ENCODE assay signal across 10 cellular contexts in the genomic region with DNA sequence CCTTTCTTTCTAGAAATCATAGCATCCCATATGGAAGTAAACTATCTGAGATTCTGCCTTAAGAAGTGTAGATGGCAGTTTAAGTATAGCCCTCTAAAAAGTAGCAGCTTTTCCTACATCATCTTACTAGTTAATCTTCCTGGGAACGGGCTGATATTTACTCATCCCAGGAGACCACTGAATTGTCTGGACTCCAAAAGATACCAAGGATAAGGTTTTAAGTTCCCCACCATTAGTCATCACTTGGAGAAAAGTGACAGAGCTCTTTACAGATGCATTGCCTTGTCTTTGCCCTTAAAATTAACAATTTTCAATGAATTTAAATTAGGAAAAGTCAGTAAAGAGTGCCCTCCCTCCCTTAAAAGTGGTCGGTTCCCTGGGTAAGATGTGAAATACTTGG.
A peak's percentile ranks its signal among the peaks of the same experiment; 100 is the strongest.
DNase-seq lines count a peak whose midpoint lies in the region; ATAC-seq and TF ChIP-seq lines count a peak whose summit lies in the region.
"Had no signal": no experiment of that assay in that cellular context is flagged by ENCODE, and none has a peak within 500 bp of the region (broad histone marks: within the 10 kb centered on the region; RNA-seq: fewer than 3 reads in every experiment).

No MANE protein-coding gene starts in this region.

- no peaks in the 10 kb centered on the region for H4K20me1 ChIP-seq in DND-41 (ENCODE audit: insufficient read depth, low read length)

- H3K23ac ChIP-seq in neuronal stem cell (ENCODE audit: low read depth, low read length, poor library complexity): no peak overlapping the region

- no peaks in the 10 kb centered on the region for H3K79me1 ChIP-seq in neuronal stem cell (ENCODE audit: low read depth, low read length)

- no peak overlapping the region for H3K9ac ChIP-seq in DND-41 (ENCODE audit: low read depth, low read length)
- H3K9ac ChIP-seq in skeletal muscle tissue (ENCODE audit: low read depth in 1 of 3, low read length in 3 of 3): no peak overlapping the region
- no peak overlapping the region for H3K9ac ChIP-seq in neuronal stem cell (ENCODE audit: low read depth, low read length, poor library complexity)

- no peak overlapping the region for H2BK12ac ChIP-seq in neuronal stem cell (ENCODE audit: low read length)

- H3K18ac ChIP-seq in neuronal stem cell (ENCODE audit: low read length): no peak overlapping the region

- TF ChIP-seq CTCF in DND-41 (IDR thresholded peaks at IDR 0.05; ENCODE audit: borderline replicate concordance, extremely low read depth, low read length, poor library complexity, severe bottlenecking): no peak

- H2BK120ac ChIP-seq in neuronal stem cell (ENCODE audit: low read depth, low read length): no peak overlapping the region

- no peak overlapping the region for H2BK15ac ChIP-seq in neuronal stem cell (ENCODE audit: low read length)

- H2AK5ac ChIP-seq in neuronal stem cell (ENCODE audit: low read depth, low read length): no peak overlapping the region

- no peak for DNase-seq in DND-41
- DNase-seq in RPMI7951 (ENCODE audit: low read depth): peak; percentile 93
- DNase-seq in glomerular visceral epithelial cell (ENCODE audit: extremely low spot score): peak; percentile 68
- no peak for DNase-seq in GM19240 (ENCODE audit: insufficient read length, low spot score)
- DNase-seq in NCI-H1436 treated with DMSO at 0.1 percent for 48 hours (lab: John Stamatoyannopoulos, UW): no peak
- no peak for DNase-seq in neuronal stem cell (ENCODE audit: low spot score)
- DNase-seq: NCI-H1417 treated with DMSO at 0.1 percent for 48 hours; stimulated activated CD8-positive, alpha-beta memory T cell treated with anti-CD3 and anti-CD28 coated beads, Interleukin-4, amount 100 ng/mL, for 48 hours had no signal

- WGBS in neuronal stem cell (ENCODE audit: extremely low coverage in 2 of 2, insufficient read length in 2 of 2, insufficient replicate concordance in 1 of 2), 2 donors: no CpG with 5 or more reads among the region's 2 CpGs

- H3K27ac ChIP-seq in DND-41 (ENCODE audit: low read length) (peak overlapping the region; percentile 16), skeletal muscle tissue (ENCODE audit: low read depth, low read length) (peak overlapping the region; percentile 28), neuronal stem cell (replicated peaks; ENCODE audit: low read length) (no peak overlapping the region)

- H3K79me2 ChIP-seq in DND-41 (ENCODE audit: insufficient read depth, low read length): peaks cover 4% of the 10 kb centered on the region; the same call in 1 of the 2 replicates

- no peak overlapping the region for H2BK5ac ChIP-seq in neuronal stem cell (ENCODE audit: low read length)

- H3K4me2 ChIP-seq in DND-41 (ENCODE audit: insufficient read depth, low read length) (no peak overlapping the region), neuronal stem cell (ENCODE audit: insufficient read depth, low read length, poor library complexity, severe bottlenecking) (no peak overlapping the region)

- no peak overlapping the region for H3K4me3 ChIP-seq in DND-41 (ENCODE audit: low read depth in 1 of 2, low read length in 2 of 2)
- H3K4me3 ChIP-seq in skeletal muscle tissue (ENCODE audit: low read length in 3 of 3): no peak overlapping the region
- no peak overlapping the region for H3K4me3 ChIP-seq in neuronal stem cell (ENCODE audit: low read length in 2 of 2)

- no peak overlapping the region for H2AFZ ChIP-seq in DND-41 (ENCODE audit: low read depth, low read length)
- no peak overlapping the region for H2AFZ ChIP-seq in neuronal stem cell (ENCODE audit: low read length)

- H3K4me1 ChIP-seq in DND-41 (ENCODE audit: insufficient read depth, low read length) (peaks cover 63% of the 10 kb centered on the region), skeletal muscle tissue (ENCODE audit: control insufficient read depth in 3 of 3, insufficient read depth in 3 of 3, low read length in 3 of 3) (peaks cover 12 to 26% (median 25%) of the 10 kb centered on the region in 3 donors), neuronal stem cell (ENCODE audit: control insufficient read depth in 2 of 2, insufficient read depth in 1 of 2, low read depth in 1 of 2, low read length in 2 of 2) (peaks cover 5 to 12% of the 10 kb centered on the region in 2 donors)

- H4K8ac ChIP-seq in neuronal stem cell (ENCODE audit: low read depth, low read length): no peak overlapping the region

- no peaks in the 10 kb centered on the region for H3K9me3 ChIP-seq in DND-41 (ENCODE audit: insufficient read depth, low read length, severe bottlenecking)
- H3K9me3 ChIP-seq in skeletal muscle tissue (ENCODE audit: control insufficient read depth in 3 of 3, low read length in 3 of 3): no peaks in the 10 kb centered on the region
- no peaks in the 10 kb centered on the region for H3K9me3 ChIP-seq in neuronal stem cell (replicated peaks in 1 of 2; ENCODE audit: control insufficient read depth in 2 of 2, insufficient read depth in 1 of 2, low read depth in 1 of 2, low read length in 2 of 2)

- H3K36me3 ChIP-seq in DND-41 (ENCODE audit: insufficient read depth, low read length) (no peaks in the 10 kb centered on the region), skeletal muscle tissue (ENCODE audit: control insufficient read depth in 3 of 3, insufficient read depth in 3 of 3, low read length in 3 of 3) (no peaks in the 10 kb centered on the region), neuronal stem cell (replicated peaks in 1 of 2; ENCODE audit: control insufficient read depth in 2 of 2, insufficient read depth in 2 of 2, low read length in 2 of 2) (no peaks in the 10 kb centered on the region)

- H4K91ac ChIP-seq in neuronal stem cell (ENCODE audit: low read depth, low read length, poor library complexity): no peak overlapping the region

- H3K14ac ChIP-seq in neuronal stem cell (ENCODE audit: low read length): no peak overlapping the region

- H3K27me3 ChIP-seq in DND-41 (ENCODE audit: insufficient read depth, low read length, poor library complexity): no peaks in the 10 kb centered on the region
- H3K27me3 ChIP-seq in skeletal muscle tissue (ENCODE audit: control insufficient read depth in 3 of 3, insufficient read depth in 3 of 3, low read length in 3 of 3): no peaks in the 10 kb centered on the region
- H3K27me3 ChIP-seq in neuronal stem cell (ENCODE audit: control insufficient read depth in 3 of 3, insufficient read depth in 3 of 3, low read depth in 1 of 3, low read length in 3 of 3): no peaks in the 10 kb centered on the region

- no peak overlapping the region for H3K4ac ChIP-seq in neuronal stem cell (ENCODE audit: low read length)

- ATAC-seq in DND-41 (ENCODE audit: insufficient read depth, low read depth): no peak
- no peak for ATAC-seq in GM18870 (IDR thresholded peaks at IDR 0.05; ENCODE audit: unreplicated experiment)

Comparison
In these comparisons a context has a peak if more than half of its experiments do, and no peak if none do; other contexts are left out.
1. DNase-seq: peak in RPMI7951 (single experiment) and glomerular visceral epithelial cell (single experiment); none in DND-41 (single experiment), GM19240 (single experiment), NCI-H1436 treated with DMSO at 0.1 percent for 48 hours (single experiment) and neuronal stem cell (single experiment).